17 cellular contexts compared by ENCODE assay signal in genomic region chr15:99506399-99506798, GRCh38. TPM values are rescaled to one million over a fixed set of nuclear protein-coding genes. Genes with fewer than 3 reads are reported as not detected.
DNase-seq lines count a peak whose midpoint lies in the region; ATAC-seq and TF ChIP-seq lines count a peak whose summit lies in the region.
"Had no signal": no experiment of that assay in that cellular context is flagged by ENCODE, and none has a peak within 500 bp of the region (broad histone marks: within the 10 kb centered on the region; RNA-seq: fewer than 3 reads in every experiment).

No MANE protein-coding gene starts in this region.

- intact Hi-C loops in right cardiac atrium (cut with DNase I) (no loop called here), sigmoid colon (cut with DNase I) (no loop called here)

- no peaks in the 10 kb centered on the region for H3K36me3 ChIP-seq in right atrium auricular region
- H3K36me3 ChIP-seq in sigmoid colon = no peaks in the 10 kb centered on the region
- H3K36me3 ChIP-seq: MG63 had no signal

- no peaks in the 10 kb centered on the region for H3K27me3 ChIP-seq in right atrium auricular region
- H3K27me3 ChIP-seq in right cardiac atrium (ENCODE audit: control insufficient read depth, insufficient read depth) = no peaks in the 10 kb centered on the region
- no peaks in the 10 kb centered on the region for H3K27me3 ChIP-seq in sigmoid colon
- H3K27me3 ChIP-seq: MG63 had no signal

- ATAC-seq in right cardiac atrium (no peak), HG02870 (IDR thresholded peaks at IDR 0.05; ENCODE audit: unreplicated experiment) (no peak), GM21737 (IDR thresholded peaks at IDR 0.05; ENCODE audit: unreplicated experiment) (no peak), GM18867 (IDR thresholded peaks at IDR 0.05; ENCODE audit: unreplicated experiment) (no peak)
- ATAC-seq: PC-3 had no signal

- H3K9me3 ChIP-seq in right atrium auricular region (no peaks in the 10 kb centered on the region), right cardiac atrium (ENCODE audit: control insufficient read depth, low read length) (no peaks in the 10 kb centered on the region), sigmoid colon (no peaks in the 10 kb centered on the region)
- H3K9me3 ChIP-seq: MG63 had no signal

- no peak for TF ChIP-seq POLR2A in sigmoid colon (IDR thresholded peaks at IDR 0.05)

- DNase-seq in right atrium auricular region (ENCODE audit: low spot score) (no peak), right cardiac atrium (no peak), fibroblast of mammary gland (ENCODE audit: low read depth) (peak; percentile 2), sigmoid colon (no peak)
- DNase-seq in activated CD8-positive, alpha-beta memory T cell treated with anti-CD3 and anti-CD28 coated beads for 24 hours = no peak
- DNase-seq: COR-L47, HCEC 1CT, MG63, NCI-H1092, NCI-H146, NCI-H2081, NCI-H774, PC-3 had no signal

- TF ChIP-seq EP300 in sigmoid colon (IDR thresholded peaks at IDR 0.05) = no peak

- 96% methylated on average over 3 of the region's 3 CpGs for WGBS in right cardiac atrium
- WGBS in sigmoid colon, 2 donors = 91 to 95% methylated on average over 3 of the region's 3 CpGs

- no peak for TF ChIP-seq CTCF in right atrium auricular region (IDR thresholded peaks at IDR 0.05)
- TF ChIP-seq CTCF in fibroblast of mammary gland (conservative IDR thresholded peaks at IDR 0.05; ENCODE audit: control insufficient read depth, insufficient read depth, low read depth, low read length) = no peak
- no peak for TF ChIP-seq CTCF in sigmoid colon (IDR thresholded peaks at IDR 0.05)

- H3K4me3 ChIP-seq in right atrium auricular region = no peak overlapping the region
- no peak overlapping the region for H3K4me3 ChIP-seq in right cardiac atrium (ENCODE audit: low read length)
- no peak overlapping the region for H3K4me3 ChIP-seq in fibroblast of mammary gland (ENCODE audit: control insufficient read depth, low read depth, low read length)
- H3K4me3 ChIP-seq in sigmoid colon = no peak overlapping the region
- H3K4me3 ChIP-seq: MG63 had no signal

- H3K4me1 ChIP-seq in right atrium auricular region = peaks cover 0 to 55% of the 10 kb centered on the region in 2 donors
- H3K4me1 ChIP-seq in right cardiac atrium (ENCODE audit: control insufficient read depth, insufficient read depth, low read length) = peaks cover 12% of the 10 kb centered on the region
- H3K4me1 ChIP-seq in sigmoid colon = peaks cover 0 to 36% (median 22%) of the 10 kb centered on the region in 4 donors

- H3K27ac ChIP-seq in right atrium auricular region = peak overlapping the region; percentile 17 to 90
- no peak overlapping the region for H3K27ac ChIP-seq in right cardiac atrium (ENCODE audit: low read length)
- H3K27ac ChIP-seq in sigmoid colon = peak overlapping the region in 3 of 4 donors; percentile 74 to 82 (median 77)
- H3K27ac ChIP-seq: RWPE1 had no signal

RNA-seq across cellular contexts. Expression of gene MEF2A, which starts 59.4 kb away (rescaled TPM):
- total RNA-seq in right atrium auricular region = 100 to 1,000 TPM; 175 to 245 TPM
- total RNA-seq in right cardiac atrium = 100 to 1,000 TPM; 145 to 177 (median 174) TPM
- 65.9 TPM for polyA plus RNA-seq in right cardiac atrium
- 100 to 1,000 TPM in 1 of 4 donors, 10 to 100 TPM in 3; 78.8 to 123 (median 80.3) TPM for total RNA-seq in sigmoid colon
- 10 to 100 TPM; 11.6 to 15.4 (median 14.4) TPM for polyA plus RNA-seq in sigmoid colon
